ENCODE assay signal across 17 cellular contexts in genomic region chr11:69697861-69698260, GRCh38. TPM values are rescaled to one million over a fixed set of nuclear protein-coding genes. Genes with fewer than 3 reads are reported as not detected.
DNase-seq lines count a peak whose midpoint lies in the region; ATAC-seq, FAIRE-seq and TF ChIP-seq lines count a peak whose summit lies in the region.
"Had no signal": no experiment of that assay in that cellular context is flagged by ENCODE, and none has a peak within 500 bp of the region (broad histone marks: within the 10 kb centered on the region; RNA-seq: fewer than 3 reads in every experiment).

No MANE protein-coding gene starts in this region.

- 0 out of 2 replicates have a peak overlapping the region, but pooled peaks have one; percentile 19 for H2AK5ac ChIP-seq in H1 (ENCODE audit: low read depth, low read length)

- CTCF ChIA-PET in H1 (lab: Charles Lee; ENCODE audit: partially characterized antibody): interaction anchor here (1.1 to 3.6 kb wide), 2 partner anchors 13 to 255 kb away, joined by 3 to 20 read pairs; no protein-coding TSS in a partner anchor
- CTCF ChIA-PET in CD4-positive, alpha-beta T cell (lab: Charles Lee): no interaction called here

- H3K56ac ChIP-seq in H1 (replicated peaks; ENCODE audit: insufficient read length, low read depth, low read length): no peak overlapping the region

- no peak overlapping the region for H3K14ac ChIP-seq in H1 (ENCODE audit: insufficient read length)

- no peak overlapping the region for H3K4ac ChIP-seq in H1 (replicated peaks; ENCODE audit: insufficient read length, low read depth, low read length)

- no peak overlapping the region for H3K23ac ChIP-seq in H1 (ENCODE audit: insufficient read length)

- H3K4me1 ChIP-seq in heart right ventricle: peaks cover 0 to 27% (median 12%) of the 10 kb centered on the region in 9 donors
- H3K4me1 ChIP-seq in H1 (replicated peaks in 1 of 4; ENCODE audit: control insufficient read depth in 3 of 4, insufficient read depth in 4 of 4, low read length in 3 of 4): peaks cover 6 to 25% (median 12%) of the 10 kb centered on the region in 4 experiments; a peak in 6 of 7 replicates

- no peak overlapping the region for H2AFZ ChIP-seq in H1 (ENCODE audit: low read length)

- H3K27ac ChIP-seq in heart right ventricle (no peak overlapping the region), H1 (ENCODE audit: low read depth, low read length) (no peak overlapping the region)
- no peak overlapping the region for H3K27ac ChIP-seq in CD4-positive, alpha-beta T cell (ENCODE audit: low read depth, low read length)
- H3K27ac ChIP-seq: C4-2B had no signal

- H3K9ac ChIP-seq in H1 (replicated peaks in 1 of 4; ENCODE audit: extremely low read depth in 1 of 4, low read depth in 3 of 4, low read length in 3 of 4): no peak overlapping the region

- H2BK20ac ChIP-seq in H1 (ENCODE audit: low read length): no peak overlapping the region

- no peak for TF ChIP-seq POLR2A in H1 (IDR thresholded peaks at IDR 0.05; ENCODE audit: control extremely low read depth in 1 of 2, low read depth in 2 of 2, low read length in 2 of 2)

- H3K36me3 ChIP-seq in heart right ventricle (no peaks in the 10 kb centered on the region), H1 (ENCODE audit: control insufficient read depth in 2 of 4, insufficient read depth in 4 of 4, low read length in 3 of 4) (peaks cover 0 to 10% (median 4%) of the 10 kb centered on the region in 4 experiments; a peak in 3 of 8 replicates)

- no peak for ATAC-seq in heart right ventricle
- no peak for ATAC-seq in HG03095 (IDR thresholded peaks at IDR 0.05; ENCODE audit: unreplicated experiment)
- ATAC-seq in CD4-positive, alpha-beta T cell (ENCODE audit: poor library complexity): no peak
- ATAC-seq: CD8-positive, alpha-beta T cell had no signal

- TF ChIP-seq RAD21 in H1 (IDR thresholded peaks at IDR 0.05 in 1 of 2, conservative IDR thresholded peaks at IDR 0.05 in 1 of 2; ENCODE audit: low read depth in 2 of 2, low read length in 2 of 2): no peak

- H3K9me3 Mint-ChIP-seq in CD4-positive, alpha-beta T cell: no peaks in the 10 kb centered on the region
- H3K9me3 Mint-ChIP-seq: CD8-positive, alpha-beta T cell; H9; IgD-negative memory B cell had no signal

- TF ChIP-seq CTCF in heart right ventricle (IDR thresholded peaks at IDR 0.05): no peak
- TF ChIP-seq CTCF in H1 (IDR thresholded peaks at IDR 0.05; ENCODE audit: control extremely low read depth in 1 of 3, insufficient read depth in 1 of 3, low read depth in 1 of 3, low read length in 3 of 3): no peak
- TF ChIP-seq CTCF in CD4-positive, alpha-beta T cell (IDR thresholded peaks at IDR 0.05): no peak

- DNase-seq in cardiac septum (ENCODE audit: low spot score) (peak; percentile 38), heart right ventricle (no peak), H1 (ENCODE audit: low read depth in 1 of 2, low spot score in 2 of 2) (no peak), posterior vena cava (ENCODE audit: low spot score) (peak; percentile 74), NOMO-1 treated with dmso at 0.1 percent for 144 hours (lab: John Stamatoyannopoulos, UW; ENCODE audit: unreplicated experiment) (no peak)
- DNase-seq in CD4-positive, alpha-beta T cell: no peak
- DNase-seq: ACHN; CD8-positive, alpha-beta T cell; COR-L47; GF-D8; H9 had no signal

- no peaks in the 10 kb centered on the region for H3K79me2 ChIP-seq in H1 (ENCODE audit: control insufficient read depth in 1 of 2, insufficient read depth in 2 of 2, low read length in 2 of 2)

- H4K20me1 ChIP-seq in H1 (replicated peaks in 1 of 2; ENCODE audit: control insufficient read depth in 1 of 2, insufficient read depth in 2 of 2, low read length in 2 of 2): peaks cover 1 to 5% of the 10 kb centered on the region in 2 experiments

- intact Hi-C loops in cardiac septum (cut with DNase I) (no loop called here), heart right ventricle (cut with DNase I) (loop anchor here in 1 of 10 donors (5.0 kb wide), 1 partner anchor 194 kb away; no protein-coding TSS in a partner anchor), posterior vena cava (cut with DNase I) (no loop called here)
- intact Hi-C loops in CD4-positive, alpha-beta T cell (cut with DNase I, micrococcal nuclease): no loop called here

- H3K4me1 Mint-ChIP-seq in CD4-positive, alpha-beta T cell (ENCODE audit: low read depth): no peaks in the 10 kb centered on the region

- no peak overlapping the region for H3K27ac Mint-ChIP-seq in CD4-positive, alpha-beta T cell
- H3K27ac Mint-ChIP-seq: CD8-positive, alpha-beta T cell; IgD-negative memory B cell had no signal

- peaks cover 2 to 81% (median 66%) of the 10 kb centered on the region in 7 donors for H3K27me3 ChIP-seq in heart right ventricle
- peaks cover 0 to under 1% (median under 1%) of the 10 kb centered on the region in 4 experiments; a peak in 3 of 7 replicates for H3K27me3 ChIP-seq in H1 (replicated peaks in 1 of 4; ENCODE audit: control insufficient read depth in 3 of 4, extremely low read depth in 1 of 4, insufficient read depth in 3 of 4, low read length in 3 of 4)
- peaks cover 63% of the 10 kb centered on the region for H3K27me3 ChIP-seq in CD4-positive, alpha-beta T cell (ENCODE audit: control insufficient read depth, insufficient read depth, low read length)

- H3K9me3 ChIP-seq in heart right ventricle: peaks cover 0 to 2% (median 0%) of the 10 kb centered on the region in 11 donors
- H3K9me3 ChIP-seq in H1 (ENCODE audit: insufficient read depth in 2 of 2, low read depth in 1 of 2, low read length in 1 of 2): no peaks in the 10 kb centered on the region
- no peaks in the 10 kb centered on the region for H3K9me3 ChIP-seq in CD4-positive, alpha-beta T cell (ENCODE audit: control insufficient read depth, low read length)

- no peak overlapping the region for H2BK12ac ChIP-seq in H1 (ENCODE audit: low read depth, low read length)

- peaks cover 1% of the 10 kb centered on the region; the same call in 1 of the 2 replicates for H3K23me2 ChIP-seq in H1 (ENCODE audit: low read depth, low read length)

- H3K4me2 ChIP-seq in H1 (ENCODE audit: insufficient read depth in 1 of 2, low read depth in 2 of 2, low read length in 2 of 2): no peak overlapping the region

- H3K27me3 Mint-ChIP-seq in CD4-positive, alpha-beta T cell: peaks cover 80% of the 10 kb centered on the region

- no peaks in the 10 kb centered on the region for H3K36me3 Mint-ChIP-seq in CD4-positive, alpha-beta T cell (ENCODE audit: low read depth)
- H3K36me3 Mint-ChIP-seq: CD8-positive, alpha-beta T cell; IgD-negative memory B cell had no signal

- no peak overlapping the region for H3K4me3 ChIP-seq in heart right ventricle
- H3K4me3 ChIP-seq in H1 (ENCODE audit: extremely low read depth in 1 of 4, insufficient read depth in 2 of 4, low read depth in 3 of 4, low read length in 4 of 4): no peak overlapping the region

- POLR2A ChIA-PET in H1 (lab: Charles Lee; ENCODE audit: partially characterized antibody): interaction anchor here (1.2 to 1.6 kb wide), 3 partner anchors 12 to 43 kb away, joined by 4 to 5 read pairs (median 5); no protein-coding TSS in a partner anchor
- POLR2A ChIA-PET in CD4-positive, alpha-beta T cell (lab: Charles Lee): no interaction called here

- H3K4me3 Mint-ChIP-seq in CD4-positive, alpha-beta T cell: no peak overlapping the region
- H3K4me3 Mint-ChIP-seq: CD8-positive, alpha-beta T cell; H9; IgD-negative memory B cell had no signal

- H3K18ac ChIP-seq in H1 (ENCODE audit: extremely low read depth, low read length): no peak overlapping the region

- H2BK120ac ChIP-seq in H1 (replicated peaks; ENCODE audit: low read depth, low read length): no peak overlapping the region

- no peak overlapping the region; the same call in 1 of the 2 replicates for H2BK5ac ChIP-seq in H1 (ENCODE audit: low read depth, low read length)

- no peak for TF ChIP-seq EP300 in H1 (IDR thresholded peaks at IDR 0.05; ENCODE audit: borderline replicate concordance in 1 of 2, low read depth in 2 of 2, low read length in 2 of 2)

- no peak overlapping the region for H4K8ac ChIP-seq in H1 (ENCODE audit: extremely low read depth, insufficient read depth, low read length)

- H2BK15ac ChIP-seq in H1 (ENCODE audit: low read length): no peak overlapping the region

- no peaks in the 10 kb centered on the region; the same call in 1 of the 2 replicates for H3K79me1 ChIP-seq in H1 (ENCODE audit: low read depth, low read length)

- no peak overlapping the region for H4K91ac ChIP-seq in H1 (replicated peaks; ENCODE audit: insufficient read length, low read length)

- no peak overlapping the region for H4K5ac ChIP-seq in H1 (ENCODE audit: insufficient read length, low read depth, low read length)

- FAIRE-seq in H1 (lab: Jason Lieb, UNC): no peak
- FAIRE-seq: GM19239 had no signal

- WGBS in heart right ventricle, 2 donors: 88% methylated on average over 10 of the region's 10 CpGs
- WGBS in H1 (ENCODE audit: extremely low coverage in 1 of 2, insufficient coverage in 1 of 2, insufficient read length in 1 of 2, insufficient replicate concordance in 2 of 2, low coverage in 1 of 2, low lambda C conversion rate in 2 of 2, missing lambda C conversion rate in 1 of 2), 2 experiments: 94% methylated on average over 7 of the region's 10 CpGs; no CpG with 5 or more reads in 1 of the 2 experiments

RNA-seq across cellular contexts. Expression of gene FGF19, which starts 6.0 kb away (rescaled TPM):
- total RNA-seq in cardiac septum (not detected), heart right ventricle (not detected), posterior vena cava (not detected)
- polyA plus RNA-seq in heart right ventricle (not detected), H1 (2011; rRNA removed) (9.6 and 14.8 TPM in 2 replicates)
- 14.8 and 15.4 TPM in 2 replicates for total RNA-seq in H1 (2021; fragmentation: NEBNext Ultra II Directional; extraction: Animal tissue kit (Norgen Biotek cat#: 25700))
- 10.8 TPM for polyA plus RNA-seq in H1 (2011; cell fraction: cytosol; rRNA removed)
- 14.7 TPM for polyA plus RNA-seq in H1 (2011; cell fraction: nucleus; rRNA removed)
- 5.4 to 6.9 TPM (median 5.7 TPM) in 4 replicates for polyA plus RNA-seq in H1 (2012, experiment 1 of 2)
- polyA plus RNA-seq in H1 (2012, experiment 2 of 2): 9.2 TPM
- polyA plus RNA-seq in H1 (2013, experiment 1 of 2): 28.8 TPM
- 34.3 TPM for polyA plus RNA-seq in H1 (2013, experiment 2 of 2)
- 4.9 and 9.9 TPM in 2 replicates for polyA minus RNA-seq in H1 (2011; rRNA and poly(A)+ RNA removed)
- polyA minus RNA-seq in H1 (2011; cell fraction: cytosol; rRNA and poly(A)+ RNA removed): 7.6 TPM
- 6.4 TPM for polyA minus RNA-seq in H1 (2011; cell fraction: nucleus; rRNA and poly(A)+ RNA removed)
- not detected for total RNA-seq in CD4-positive, alpha-beta T cell
- total RNA-seq: A172; CD8-positive, alpha-beta T cell; HT1080 had no signal
- polyA plus RNA-seq: IgD-negative memory B cell had no signal

RNA-seq across cellular contexts. Expression of gene LTO1, which starts 22.7 kb away (rescaled TPM):
- total RNA-seq in cardiac septum: 11.8 TPM
- total RNA-seq in heart right ventricle: 1 to 10 TPM; 7.0 to 9.7 (median 8.1) TPM
- polyA plus RNA-seq in heart right ventricle: 10 to 100 TPM; 10.9 to 22.6 TPM
- 21.0 and 21.3 TPM in 2 replicates for total RNA-seq in H1 (2021; fragmentation: NEBNext Ultra II Directional; extraction: Animal tissue kit (Norgen Biotek cat#: 25700))
- 15.4 and 25.5 TPM in 2 replicates for polyA plus RNA-seq in H1 (2011; rRNA removed)
- polyA plus RNA-seq in H1 (2011; cell fraction: cytosol; rRNA removed): 23.2 TPM
- polyA plus RNA-seq in H1 (2011; cell fraction: nucleus; rRNA removed): 27.7 TPM
- polyA plus RNA-seq in H1 (2012, experiment 1 of 2): 14.4 to 21.4 TPM (median 16.7 TPM) in 4 replicates
- polyA plus RNA-seq in H1 (2012, experiment 2 of 2): 8.5 TPM
- 13.6 TPM for polyA plus RNA-seq in H1 (2013, experiment 1 of 2)
- polyA plus RNA-seq in H1 (2013, experiment 2 of 2): 12.2 TPM
- polyA minus RNA-seq in H1 (2011; rRNA and poly(A)+ RNA removed): 7.5 and 11.1 TPM in 2 replicates
- polyA minus RNA-seq in H1 (2011; cell fraction: cytosol; rRNA and poly(A)+ RNA removed): 5.7 TPM
- 18.6 TPM for polyA minus RNA-seq in H1 (2011; cell fraction: nucleus; rRNA and poly(A)+ RNA removed)
- total RNA-seq in posterior vena cava: 10 to 100 TPM; 17.2 to 18.5 TPM
- 10 to 100 TPM; 33.5 to 35.5 TPM for total RNA-seq in CD4-positive, alpha-beta T cell

RNA-seq across cellular contexts. Expression of gene CCND1, which starts 56.9 kb away (rescaled TPM):
- total RNA-seq in cardiac septum (258 TPM), heart right ventricle (100 to 1,000 TPM in 9 of 10 donors, 10 to 100 TPM in 1; 88.8 to 292 (median 189) TPM), posterior vena cava (100 to 1,000 TPM in 1 of 2 donors, 10 to 100 TPM in 1; 65.8 to 100 TPM)
- polyA plus RNA-seq in heart right ventricle (10 to 100 TPM; 11.4 to 30.4 TPM), H1 (2011; rRNA removed) (64.5 and 156 TPM in 2 replicates)
- total RNA-seq in H1 (2021; fragmentation: NEBNext Ultra II Directional; extraction: Animal tissue kit (Norgen Biotek cat#: 25700)): 170 and 172 TPM in 2 replicates
- polyA plus RNA-seq in H1 (2011; cell fraction: cytosol; rRNA removed): 94.6 TPM
- polyA plus RNA-seq in H1 (2011; cell fraction: nucleus; rRNA removed): 177 TPM
- polyA plus RNA-seq in H1 (2012, experiment 1 of 2): 76.2 to 117 TPM (median 80.8 TPM) in 4 replicates
- polyA plus RNA-seq in H1 (2012, experiment 2 of 2): 26.6 TPM
- 53.6 TPM for polyA plus RNA-seq in H1 (2013, experiment 1 of 2)
- polyA plus RNA-seq in H1 (2013, experiment 2 of 2): 50.3 TPM
- polyA minus RNA-seq in H1 (2011; rRNA and poly(A)+ RNA removed): 93.0 and 124 TPM in 2 replicates
- 168 TPM for polyA minus RNA-seq in H1 (2011; cell fraction: cytosol; rRNA and poly(A)+ RNA removed)
- polyA minus RNA-seq in H1 (2011; cell fraction: nucleus; rRNA and poly(A)+ RNA removed): 217 TPM
- 1 to 10 TPM; 1.7 to 2.4 TPM for total RNA-seq in CD4-positive, alpha-beta T cell

Comparison
In these comparisons a context has a peak if more than half of its experiments do, and no peak if none do; other contexts are left out.
1. DNase-seq: peak in cardiac septum (single experiment) and posterior vena cava (single experiment); none in heart right ventricle (0 of 2), H1 (0 of 2), NOMO-1 treated with dmso at 0.1 percent for 144 hours (single experiment) and CD4-positive, alpha-beta T cell (0 of 10).
2. RNA of gene FGF19, which starts 6.0 kb away (total RNA-seq): 14.8 to 15.4 TPM in H1; not detected in posterior vena cava, not detected in cardiac septum (single experiment), not detected in heart right ventricle and not detected in CD4-positive, alpha-beta T cell; every median in the first group is over 10 times any median in the second.
3. RNA of gene CCND1, which starts 56.9 kb away (total RNA-seq): 258 TPM in cardiac septum (single experiment), 88.8 to 292 TPM in heart right ventricle, 170 to 172 TPM in H1 and 65.8 to 100 TPM in posterior vena cava; 1.7 to 2.4 TPM in CD4-positive, alpha-beta T cell; every median in the first group is over 10 times any median in the second.